ENCODE assay signal across 26 cellular contexts in genomic region chr13:36774895-36775294, GRCh38.
"Had no signal": no experiment of that assay in that cellular context is flagged by ENCODE, and none has a peak within 500 bp of the region (broad histone marks: within the 10 kb centered on the region; RNA-seq: fewer than 3 reads in every experiment).

No MANE protein-coding gene starts in this region.

- H3K27me3 ChIP-seq: ascending aorta, body of pancreas had no signal

- H3K36me3 Mint-ChIP-seq: activated naive CD4-positive, alpha-beta T cell treated with anti-CD3 and anti-CD28 coated beads, Interleukin-2, amount 50 U/mL, for 24 hours had no signal

- ATAC-seq: activated CD4-positive, alpha-beta T cell treated with anti-CD3 and anti-CD28 coated beads for 36 hours; activated CD8-positive, alpha-beta T cell treated with anti-CD3 and anti-CD28 coated beads for 36 hours; body of pancreas; Panc1; Right ventricle myocardium inferior had no signal

- H3K4me1 Mint-ChIP-seq: activated CD4-positive, alpha-beta T cell treated with anti-CD3 and anti-CD28 coated beads for 36 hours; activated naive CD4-positive, alpha-beta T cell treated with anti-CD3 and anti-CD28 coated beads, Interleukin-2, amount 50 U/mL, for 24 hours had no signal

- H3K4me3 ChIP-seq: ascending aorta, body of pancreas had no signal

- H3K27ac ChIP-seq: ascending aorta, body of pancreas, VCaP had no signal

- H3K9me3 Mint-ChIP-seq: activated CD8-positive, alpha-beta T cell treated with anti-CD3 and anti-CD28 coated beads for 36 hours; activated naive CD4-positive, alpha-beta T cell treated with anti-CD3 and anti-CD28 coated beads, Interleukin-2, amount 50 U/mL, for 24 hours had no signal

- H3K27ac Mint-ChIP-seq: activated CD4-positive, alpha-beta T cell treated with anti-CD3 and anti-CD28 coated beads for 36 hours; activated CD8-positive, alpha-beta T cell treated with anti-CD3 and anti-CD28 coated beads for 36 hours; activated naive CD4-positive, alpha-beta T cell treated with anti-CD3 and anti-CD28 coated beads, Interleukin-2, amount 50 U/mL, for 24 hours had no signal

- DNase-seq: activated CD4-positive, alpha-beta T cell treated with anti-CD3 and anti-CD28 coated beads for 36 hours; activated CD4-positive, alpha-beta T cell treated with anti-CD3 and anti-CD28 coated beads, Interleukin-2, amount 50 U/mL, for 1 hour; activated CD4-positive, CD25-positive, alpha-beta regulatory T cell; activated CD8-positive, alpha-beta memory T cell treated with anti-CD3 and anti-CD28 coated beads, Interleukin-2, amount 50 U/mL, for 4 hours; activated CD8-positive, alpha-beta T cell treated with anti-CD3 and anti-CD28 coated beads for 36 hours; amniotic stem cell; body of pancreas; central memory CD4-positive, alpha-beta T cell; KBM-7; NCI-H1048; NCI-H146; NCI-H187 treated with DMSO at 0.1 percent for 48 hours; NCI-H2081 treated with DMSO at 0.1 percent for 48 hours; NCI-H2171; NCI-H2227 treated with DMSO at 0.1 percent for 48 hours; NCI-H446 treated with DMSO at 0.1 percent for 48 hours; NCI-H524 treated with DMSO at 0.1 percent for 48 hours; NCI-H748 treated with DMSO at 0.1 percent for 48 hours; RPMI8226; SK-N-SH; T-helper 1 cell had no signal

- H3K36me3 ChIP-seq: ascending aorta had no signal

- H3K4me1 ChIP-seq: ascending aorta, body of pancreas had no signal

- H3K9me3 ChIP-seq: ascending aorta, body of pancreas, SK-N-SH had no signal

- H3K4me3 Mint-ChIP-seq: activated CD4-positive, alpha-beta T cell treated with anti-CD3 and anti-CD28 coated beads for 36 hours; activated CD8-positive, alpha-beta T cell treated with anti-CD3 and anti-CD28 coated beads for 36 hours; activated naive CD4-positive, alpha-beta T cell treated with anti-CD3 and anti-CD28 coated beads, Interleukin-2, amount 50 U/mL, for 24 hours had no signal
